In the genomic region with DNA sequence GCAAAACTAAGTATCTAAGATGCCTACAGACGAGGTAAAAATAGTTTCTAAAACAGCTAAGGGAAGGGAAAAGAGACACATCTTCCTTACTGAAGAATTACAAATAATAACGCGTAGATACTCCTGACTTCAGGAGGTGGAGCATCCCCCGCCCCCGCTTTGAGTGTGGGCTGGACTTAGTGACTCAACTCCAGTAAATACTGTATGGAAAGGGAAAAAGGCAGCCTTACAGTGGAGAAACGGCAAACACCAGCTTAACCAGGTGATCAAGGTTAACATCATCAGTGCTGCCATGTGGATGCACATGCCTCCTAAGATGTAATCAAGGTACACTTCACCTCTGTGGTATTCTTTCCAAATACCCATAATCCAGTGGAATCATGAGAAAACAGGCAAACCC, we compare ENCODE assay signal across 1 cellular context.
TF ChIP-seq lines count a peak whose summit lies in the region.

No MANE protein-coding gene starts in this region.

TF ChIP-seq in WTC11, 78 proteins besides CTCF, POLR2A, EP300 and RAD21 (continued from another document):
- TF ChIP-seq, protein P1, sequence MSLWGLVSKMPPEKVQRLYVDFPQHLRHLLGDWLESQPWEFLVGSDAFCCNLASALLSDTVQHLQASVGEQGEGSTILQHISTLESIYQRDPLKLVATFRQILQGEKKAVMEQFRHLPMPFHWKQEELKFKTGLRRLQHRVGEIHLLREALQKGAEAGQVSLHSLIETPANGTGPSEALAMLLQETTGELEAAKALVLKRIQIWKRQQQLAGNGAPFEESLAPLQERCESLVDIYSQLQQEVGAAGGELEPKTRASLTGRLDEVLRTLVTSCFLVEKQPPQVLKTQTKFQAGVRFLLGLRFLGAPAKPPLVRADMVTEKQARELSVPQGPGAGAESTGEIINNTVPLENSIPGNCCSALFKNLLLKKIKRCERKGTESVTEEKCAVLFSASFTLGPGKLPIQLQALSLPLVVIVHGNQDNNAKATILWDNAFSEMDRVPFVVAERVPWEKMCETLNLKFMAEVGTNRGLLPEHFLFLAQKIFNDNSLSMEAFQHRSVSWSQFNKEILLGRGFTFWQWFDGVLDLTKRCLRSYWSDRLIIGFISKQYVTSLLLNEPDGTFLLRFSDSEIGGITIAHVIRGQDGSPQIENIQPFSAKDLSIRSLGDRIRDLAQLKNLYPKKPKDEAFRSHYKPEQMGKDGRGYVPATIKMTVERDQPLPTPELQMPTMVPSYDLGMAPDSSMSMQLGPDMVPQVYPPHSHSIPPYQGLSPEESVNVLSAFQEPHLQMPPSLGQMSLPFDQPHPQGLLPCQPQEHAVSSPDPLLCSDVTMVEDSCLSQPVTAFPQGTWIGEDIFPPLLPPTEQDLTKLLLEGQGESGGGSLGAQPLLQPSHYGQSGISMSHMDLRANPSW (CRISPR knock-in tag; conservative IDR thresholded peaks at IDR 0.05; ENCODE audit: low read depth) = no peak
- no peak for TF ChIP-seq KAT7 (CRISPR knock-in tag; IDR thresholded peaks at IDR 0.05; ENCODE audit: borderline replicate concordance)
